ENCODE assay signal across 7 cellular contexts in the genomic region with DNA sequence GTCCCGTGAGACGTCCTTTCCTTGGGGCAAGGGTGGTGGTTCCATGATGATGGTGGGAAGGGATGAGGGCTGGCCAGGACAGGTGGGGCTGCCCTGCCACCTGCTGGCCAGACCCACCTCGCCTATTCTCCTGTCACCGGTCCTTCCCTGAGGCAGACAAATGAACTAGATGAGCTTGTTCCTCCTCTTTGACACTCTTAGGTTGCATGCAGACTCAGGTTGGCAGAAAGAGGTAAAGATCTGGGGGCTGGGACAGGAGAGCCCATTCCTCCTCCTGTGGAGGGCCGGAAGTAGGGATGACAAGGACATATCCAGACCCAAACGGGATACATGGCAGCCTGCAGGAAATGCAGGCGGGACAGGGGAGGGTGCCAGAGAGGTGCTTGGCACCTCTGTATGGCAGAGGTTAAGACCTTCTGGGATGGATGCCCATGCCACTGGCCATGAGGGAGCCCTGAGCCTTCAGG. TPM values are rescaled to one million over a fixed set of nuclear protein-coding genes. Genes with fewer than 3 reads are reported as not detected.
DNase-seq lines count a peak whose midpoint lies in the region; ATAC-seq and TF ChIP-seq lines count a peak whose summit lies in the region.

No MANE protein-coding gene starts in this region.

- no peaks in the 10 kb centered on the region for H3K27me3 ChIP-seq in GM06990 (replicated peaks; ENCODE audit: control insufficient read depth, insufficient read depth, low read length)
- no peaks in the 10 kb centered on the region for H3K27me3 ChIP-seq in thyroid gland

- H3K4me1 ChIP-seq in mucosa of descending colon (ENCODE audit: low read depth) (no peaks in the 10 kb centered on the region), thyroid gland (no peaks in the 10 kb centered on the region)

- no peak for TF ChIP-seq POLR2A in thyroid gland (IDR thresholded peaks at IDR 0.05)

- intact Hi-C loops in mucosa of descending colon (cut with DNase I, micrococcal nuclease) = no loop called here
- intact Hi-C loops in thyroid gland (cut with DNase I) = loop anchor here (5.0 kb wide), 1 partner anchor 238 kb away; no protein-coding TSS in a partner anchor

- H3K9me3 ChIP-seq in mucosa of descending colon (no peaks in the 10 kb centered on the region), thyroid gland (no peaks in the 10 kb centered on the region)

- ATAC-seq in mucosa of descending colon = peak; percentile 92

- 20 to 22% methylated on average over 7 of the region's 7 CpGs for WGBS in thyroid gland, 2 donors

- H3K27ac ChIP-seq in coronary artery (no peak overlapping the region), thyroid gland (no peak overlapping the region)

- TF ChIP-seq CTCF in GM06990 (IDR thresholded peaks at IDR 0.05; ENCODE audit: insufficient read depth, low read length, poor library complexity, severe bottlenecking) (peak; percentile 92), coronary artery (IDR thresholded peaks at IDR 0.05) (peak; percentile 63), mucosa of descending colon (IDR thresholded peaks at IDR 0.05) (peak; percentile 57), thyroid gland (IDR thresholded peaks at IDR 0.05) (peak in 5 of 6 experiments; percentile 11 to 76 (median 72))

- H3K36me3 ChIP-seq in GM06990 (ENCODE audit: control insufficient read depth, insufficient read depth, low read length) (no peaks in the 10 kb centered on the region), mucosa of descending colon (ENCODE audit: low read depth) (no peaks in the 10 kb centered on the region), thyroid gland (no peaks in the 10 kb centered on the region)

- peak; percentile 52 for DNase-seq in GM06990 (ENCODE audit: extremely low read depth, insufficient read length)
- peak; percentile 42 for DNase-seq in Jurkat, Clone E6-1 (ENCODE audit: low read depth, low spot score)
- DNase-seq in activated CD4-positive, CD25-positive, alpha-beta regulatory T cell treated with anti-CD3 and anti-CD28 coated beads, Interleukin-2, amount 50 U/mL, for 72 hours = peak; percentile 46
- peak; percentile 70 for DNase-seq in coronary artery (ENCODE audit: low spot score)
- DNase-seq in mucosa of descending colon = peak in 2 of 3 donors; percentile 66 to 67
- DNase-seq in thyroid gland = peak; percentile 47 to 48
- no peak for DNase-seq in HCEC 1CT

- H3K4me3 ChIP-seq in GM06990 (replicated peaks; ENCODE audit: low read depth, low read length) = no peak overlapping the region
- H3K4me3 ChIP-seq in Jurkat, Clone E6-1 (ENCODE audit: low read length) = no peak overlapping the region
- no peak overlapping the region for H3K4me3 ChIP-seq in coronary artery
- no peak overlapping the region for H3K4me3 ChIP-seq in mucosa of descending colon
- no peak overlapping the region for H3K4me3 ChIP-seq in thyroid gland (replicated peaks in 1 of 3)

RNA-seq across cellular contexts. Expression of gene ACSBG1, which starts 38.6 kb away (rescaled TPM):
- not detected for polyA plus RNA-seq in Jurkat, Clone E6-1 (2012; ENCODE audit: insufficient read depth, insufficient read length)
- total RNA-seq in mucosa of descending colon (1 to 10 TPM in 1 of 3 donors, under 1 TPM in 2; 0.32 to 5.2 (median 0.53) TPM), thyroid gland (not detected)

RNA-seq across cellular contexts. Expression of gene IDH3A, which starts 46.6 kb away (rescaled TPM):
- 116 TPM for polyA plus RNA-seq in Jurkat, Clone E6-1 (2012; ENCODE audit: insufficient read depth, insufficient read length)
- total RNA-seq in mucosa of descending colon = 100 to 1,000 TPM; 183 to 227 (median 207) TPM
- 100 to 1,000 TPM in 1 of 4 donors, 10 to 100 TPM in 3; 55.1 to 155 (median 83.3) TPM for total RNA-seq in thyroid gland
